Comparison of ENCODE assay signal across 14 cellular contexts in genomic region chr12:75986001-75986739, GRCh38. TPM values are rescaled to one million over a fixed set of nuclear protein-coding genes. Genes with fewer than 3 reads are reported as not detected.
DNase-seq lines count a peak whose midpoint lies in the region; ATAC-seq and TF ChIP-seq lines count a peak whose summit lies in the region.
"Had no signal": no experiment of that assay in that cellular context is flagged by ENCODE, and none has a peak within 500 bp of the region (broad histone marks: within the 10 kb centered on the region; RNA-seq: fewer than 3 reads in every experiment).

No MANE protein-coding gene starts in this region.

- no peak overlapping the region for H2AFZ ChIP-seq in MM.1S (ENCODE audit: low read length)

- no peak overlapping the region for H3K4me3 ChIP-seq in effector memory CD4-positive, alpha-beta T cell (ENCODE audit: insufficient read depth, low read depth, low read length, poor library complexity, severe bottlenecking)
- no peak overlapping the region for H3K4me3 ChIP-seq in MM.1S (ENCODE audit: low read length)
- H3K4me3 ChIP-seq: ovary had no signal

- no peak overlapping the region for H3K27ac ChIP-seq in effector memory CD4-positive, alpha-beta T cell (ENCODE audit: insufficient read depth, low read length, poor library complexity, severe bottlenecking)
- no peak overlapping the region for H3K27ac ChIP-seq in MM.1S (ENCODE audit: low read length)
- H3K27ac ChIP-seq: foreskin keratinocyte, ovary had no signal

- H3K27me3 Mint-ChIP-seq in activated T-helper 2 cell treated with anti-CD3 and anti-CD28 coated beads, Interferon-gamma antibody, Interleukin-2, Interleukin-4, amounts not matched to agents 10 μg/mL and 5 μg/mL and 100 μg/mL, durations not matched to agents 14 hours and 24 hours and 36 hours (ENCODE audit: low read depth): no peaks in the 10 kb centered on the region
- H3K27me3 Mint-ChIP-seq in nephron (ENCODE audit: low read depth): no peaks in the 10 kb centered on the region
- H3K27me3 Mint-ChIP-seq: activated CD4-positive, alpha-beta memory T cell treated with anti-CD3 and anti-CD28 coated beads for 36 hours had no signal

- no peaks in the 10 kb centered on the region for H3K9me3 ChIP-seq in effector memory CD4-positive, alpha-beta T cell (ENCODE audit: control insufficient read depth, low read length)
- H3K9me3 ChIP-seq in MM.1S (replicated peaks; ENCODE audit: insufficient read depth, low read length): no peaks in the 10 kb centered on the region
- H3K9me3 ChIP-seq: ovary had no signal

- no peak overlapping the region for H3K9ac ChIP-seq in MM.1S (ENCODE audit: low read length)

- intact Hi-C loops in activated T-helper 2 cell treated with anti-CD3 and anti-CD28 coated beads, Interferon-gamma antibody, Interleukin-2, Interleukin-4, amounts not matched to agents 10 μg/mL and 5 μg/mL and 100 μg/mL, durations not matched to agents 14 hours and 24 hours and 36 hours (cut with micrococcal nuclease): no loop called here

- no peak overlapping the region for H3K4me2 ChIP-seq in MM.1S (ENCODE audit: low read depth, low read length)

- no peaks in the 10 kb centered on the region for H3K27me3 ChIP-seq in effector memory CD4-positive, alpha-beta T cell (replicated peaks; ENCODE audit: control insufficient read depth, insufficient read depth, low read length, poor library complexity, severe bottlenecking)
- H3K27me3 ChIP-seq in MM.1S (replicated peaks; ENCODE audit: insufficient read depth, low read length): no peaks in the 10 kb centered on the region
- H3K27me3 ChIP-seq: foreskin keratinocyte, ovary had no signal

- peaks cover 55% of the 10 kb centered on the region for H3K4me1 Mint-ChIP-seq in activated T-helper 2 cell treated with anti-CD3 and anti-CD28 coated beads, Interferon-gamma antibody, Interleukin-2, Interleukin-4, amounts not matched to agents 10 μg/mL and 5 μg/mL and 100 μg/mL, durations not matched to agents 14 hours and 24 hours and 36 hours (ENCODE audit: low read depth)
- peaks cover 18% of the 10 kb centered on the region for H3K4me1 Mint-ChIP-seq in nephron

- H3K36me3 ChIP-seq in effector memory CD4-positive, alpha-beta T cell (ENCODE audit: control insufficient read depth, insufficient read depth, low read length): no peaks in the 10 kb centered on the region
- H3K36me3 ChIP-seq in MM.1S (replicated peaks; ENCODE audit: insufficient read depth, low read length): no peaks in the 10 kb centered on the region
- H3K36me3 ChIP-seq: ovary had no signal

- H3K9me3 Mint-ChIP-seq in activated T-helper 2 cell treated with anti-CD3 and anti-CD28 coated beads, Interferon-gamma antibody, Interleukin-2, Interleukin-4, amounts not matched to agents 10 μg/mL and 5 μg/mL and 100 μg/mL, durations not matched to agents 14 hours and 24 hours and 36 hours: peaks cover 27% of the 10 kb centered on the region
- H3K9me3 Mint-ChIP-seq in nephron: peaks cover 10% of the 10 kb centered on the region

- ATAC-seq in GM18511 (IDR thresholded peaks at IDR 0.05; ENCODE audit: unreplicated experiment): peak; percentile 35
- ATAC-seq: foreskin keratinocyte; stimulated activated naive B cell treated with anti-CD40 and anti-IgM and Interleukin-4, amounts not matched to agents 10 μg/mL and 1 μg/mL and 100 μg/mL, for 72 hours had no signal

- H3K79me2 ChIP-seq in MM.1S (ENCODE audit: low read length): no peaks in the 10 kb centered on the region

- no peaks in the 10 kb centered on the region for H3F3A ChIP-seq in MM.1S (ENCODE audit: insufficient read depth, low read length)

- TF ChIP-seq CTCF in nephron (IDR thresholded peaks at IDR 0.05; ENCODE audit: unreplicated experiment in 3 of 3) (no peak), MM.1S (IDR thresholded peaks at IDR 0.05; ENCODE audit: low read length) (no peak)

- H3K27ac Mint-ChIP-seq in activated T-helper 2 cell treated with anti-CD3 and anti-CD28 coated beads, Interferon-gamma antibody, Interleukin-2, Interleukin-4, amounts not matched to agents 10 μg/mL and 5 μg/mL and 100 μg/mL, durations not matched to agents 14 hours and 24 hours and 36 hours: peak overlapping the region; percentile 16
- H3K27ac Mint-ChIP-seq in nephron: peak overlapping the region; percentile 18 to 77 (median 32)
- H3K27ac Mint-ChIP-seq: activated CD4-positive, alpha-beta memory T cell treated with anti-CD3 and anti-CD28 coated beads for 36 hours; stimulated activated naive B cell treated with anti-CD40 and anti-IgM and Interleukin-4, amounts not matched to agents 10 μg/mL and 1 μg/mL and 100 μg/mL, for 72 hours had no signal

- peaks cover 23% of the 10 kb centered on the region for H3K36me3 Mint-ChIP-seq in activated T-helper 2 cell treated with anti-CD3 and anti-CD28 coated beads, Interferon-gamma antibody, Interleukin-2, Interleukin-4, amounts not matched to agents 10 μg/mL and 5 μg/mL and 100 μg/mL, durations not matched to agents 14 hours and 24 hours and 36 hours (ENCODE audit: low read depth)
- H3K36me3 Mint-ChIP-seq in nephron (ENCODE audit: low read depth): no peaks in the 10 kb centered on the region

- DNase-seq in NCI-H1048 (lab: John Stamatoyannopoulos, UW) (peak; percentile 75), MM.1S (no peak), NCI-H524 (lab: John Stamatoyannopoulos, UW) (no peak)
- DNase-seq in activated T-helper 2 cell treated with anti-CD3 and anti-CD28 coated beads, Interferon-gamma antibody, Interleukin-2, Interleukin-4, amounts not matched to agents 10 μg/mL and 5 μg/mL and 100 μg/mL, durations not matched to agents 14 hours and 24 hours and 36 hours (ENCODE audit: low spot score): no peak
- DNase-seq in effector memory CD4-positive, alpha-beta T cell: no peak
- DNase-seq: activated CD4-positive, alpha-beta memory T cell treated with anti-CD3 and anti-CD28 coated beads for 36 hours; activated naive CD4-positive, alpha-beta T cell treated with anti-CD3 and anti-CD28 coated beads, Interleukin-2, amount 50 U/mL, for 16 hours; CD8-positive, alpha-beta memory T cell; foreskin keratinocyte; ovary; stimulated activated naive B cell treated with anti-CD40 and anti-IgM and Interleukin-4, amounts not matched to agents 10 μg/mL and 1 μg/mL and 100 μg/mL, for 72 hours; T-helper 1 cell had no signal

- H3K4me1 ChIP-seq in effector memory CD4-positive, alpha-beta T cell (ENCODE audit: control insufficient read depth, insufficient read depth, low read length, poor library complexity, severe bottlenecking): peaks cover 5% of the 10 kb centered on the region
- H3K4me1 ChIP-seq in MM.1S (ENCODE audit: low read length): peaks cover 10% of the 10 kb centered on the region; the same call in 1 of the 2 replicates

- no peaks in the 10 kb centered on the region for H3K9me2 ChIP-seq in MM.1S (replicated peaks; ENCODE audit: insufficient read depth, low read length)

- H3K4me3 Mint-ChIP-seq in activated T-helper 2 cell treated with anti-CD3 and anti-CD28 coated beads, Interferon-gamma antibody, Interleukin-2, Interleukin-4, amounts not matched to agents 10 μg/mL and 5 μg/mL and 100 μg/mL, durations not matched to agents 14 hours and 24 hours and 36 hours (ENCODE audit: low read depth): no peak overlapping the region
- H3K4me3 Mint-ChIP-seq in nephron: no peak overlapping the region
- H3K4me3 Mint-ChIP-seq: activated CD4-positive, alpha-beta memory T cell treated with anti-CD3 and anti-CD28 coated beads for 36 hours; CD8-positive, alpha-beta memory T cell; stimulated activated naive B cell treated with anti-CD40 and anti-IgM and Interleukin-4, amounts not matched to agents 10 μg/mL and 1 μg/mL and 100 μg/mL, for 72 hours had no signal

- no peaks in the 10 kb centered on the region for H4K20me1 ChIP-seq in MM.1S (ENCODE audit: insufficient read depth, low read length)

RNA-seq across cellular contexts. Expression of gene PHLDA1, which starts 45.4 kb away (rescaled TPM):
- total RNA-seq in activated T-helper 2 cell treated with anti-CD3 and anti-CD28 coated beads, Interferon-gamma antibody, Interleukin-2, Interleukin-4, amounts not matched to agents 10 μg/mL and 5 μg/mL and 100 μg/mL, durations not matched to agents 14 hours and 24 hours and 36 hours: 43.2 and 44.2 TPM in 2 replicates
